In genomic region chrX:119758682-119759332, GRCh38 we compare ENCODE assay signal across 8 cellular contexts. TPM values are rescaled to one million over a fixed set of nuclear protein-coding genes. Genes with fewer than 3 reads are reported as not detected.
DNase-seq lines count a peak whose midpoint lies in the region; ATAC-seq, FAIRE-seq and TF ChIP-seq lines count a peak whose summit lies in the region.

No MANE protein-coding gene starts in this region.

- H3F3A ChIP-seq in neural progenitor cell (ENCODE audit: low read depth) = peaks cover 6% of the 10 kb centered on the region

- peak; percentile 4 for TF ChIP-seq CTCF in neural progenitor cell (IDR thresholded peaks at IDR 0.05)

- H3K27me3 ChIP-seq in esophagus (ENCODE audit: control insufficient read depth in 1 of 2, insufficient read depth in 2 of 2, low read length in 2 of 2) (no peaks in the 10 kb centered on the region), neural progenitor cell (peaks cover 58% of the 10 kb centered on the region)

- H3K4me1 ChIP-seq in esophagus (ENCODE audit: control insufficient read depth in 2 of 2, insufficient read depth in 2 of 2, low read length in 1 of 2) = peaks cover 0 to 10% of the 10 kb centered on the region in 2 donors
- no peaks in the 10 kb centered on the region for H3K4me1 ChIP-seq in neural progenitor cell

- H3K27ac Mint-ChIP-seq in activated CD4-positive, alpha-beta T cell treated with anti-CD3 and anti-CD28 coated beads, Interleukin-2, amount 10 ng/mL, durations not matched to agents 7 days and 5 days = peak overlapping the region; percentile 72
- H3K27ac Mint-ChIP-seq in neural progenitor cell = no peak overlapping the region

- H3K4me2 ChIP-seq in neural progenitor cell = peak overlapping the region; percentile 75

- no peak for ATAC-seq in HG03432 (IDR thresholded peaks at IDR 0.05; ENCODE audit: unreplicated experiment)

- peak; percentile 67 for DNase-seq in activated CD8-positive, alpha-beta memory T cell treated with anti-CD3 and anti-CD28 coated beads for 24 hours
- no peak for DNase-seq in activated CD8-positive, alpha-beta memory T cell treated with anti-CD3 and anti-CD28 coated beads, Interleukin-2, amount 50 U/mL, for 4 hours
- peak; percentile 27 for DNase-seq in activated CD4-positive, alpha-beta T cell treated with anti-CD3 and anti-CD28 coated beads, Interleukin-2, amount 10 ng/mL, durations not matched to agents 7 days and 5 days
- DNase-seq in neural progenitor cell (ENCODE audit: low spot score) (peak; percentile 46), G401 (ENCODE audit: low spot score) (no peak), GM19239 (ENCODE audit: insufficient read length, low spot score) (no peak)

- H3K79me2 ChIP-seq in neural progenitor cell (ENCODE audit: low read depth) = no peaks in the 10 kb centered on the region

- no peaks in the 10 kb centered on the region for H3K9me3 Mint-ChIP-seq in activated CD4-positive, alpha-beta T cell treated with anti-CD3 and anti-CD28 coated beads, Interleukin-2, amount 10 ng/mL, durations not matched to agents 7 days and 5 days
- H3K9me3 Mint-ChIP-seq in neural progenitor cell = peaks cover 22% of the 10 kb centered on the region

- peak overlapping the region; percentile 67 for H3K4me3 Mint-ChIP-seq in activated CD4-positive, alpha-beta T cell treated with anti-CD3 and anti-CD28 coated beads, Interleukin-2, amount 10 ng/mL, durations not matched to agents 7 days and 5 days
- peak overlapping the region; percentile 27 for H3K4me3 Mint-ChIP-seq in neural progenitor cell

- no peaks in the 10 kb centered on the region for H3K36me3 ChIP-seq in esophagus (ENCODE audit: control insufficient read depth in 2 of 2, insufficient read depth in 2 of 2, low read length in 1 of 2)
- H3K36me3 ChIP-seq in neural progenitor cell = no peaks in the 10 kb centered on the region

- H3K9me3 ChIP-seq in esophagus (ENCODE audit: control insufficient read depth in 2 of 2, insufficient read depth in 1 of 2, low read depth in 1 of 2, low read length in 1 of 2) (peaks cover 0 to 4% of the 10 kb centered on the region in 2 donors), neural progenitor cell (ENCODE audit: low read depth) (no peaks in the 10 kb centered on the region)

- no peaks in the 10 kb centered on the region for H4K20me1 ChIP-seq in neural progenitor cell (ENCODE audit: low read depth)

- peak overlapping the region; percentile 85 for H2AFZ ChIP-seq in neural progenitor cell (replicated peaks)

- peaks cover 63% of the 10 kb centered on the region for H3K4me1 Mint-ChIP-seq in activated CD4-positive, alpha-beta T cell treated with anti-CD3 and anti-CD28 coated beads, Interleukin-2, amount 10 ng/mL, durations not matched to agents 7 days and 5 days
- peaks cover 19% of the 10 kb centered on the region for H3K4me1 Mint-ChIP-seq in neural progenitor cell

- H3K27ac ChIP-seq in esophagus (ENCODE audit: low read depth in 2 of 2, low read length in 1 of 2) (no peak overlapping the region), neural progenitor cell (no peak overlapping the region)

- no peak for FAIRE-seq in GM19239 (lab: Jason Lieb, UNC)

- WGBS in esophagus, 2 donors = 3 to 36% methylated on average over 49 to 71 of the region's 71 CpGs

- H3K9ac ChIP-seq in neural progenitor cell = no peak overlapping the region

- no peaks in the 10 kb centered on the region for H3K36me3 Mint-ChIP-seq in activated CD4-positive, alpha-beta T cell treated with anti-CD3 and anti-CD28 coated beads, Interleukin-2, amount 10 ng/mL, durations not matched to agents 7 days and 5 days (ENCODE audit: low read depth)
- H3K36me3 Mint-ChIP-seq in neural progenitor cell = no peaks in the 10 kb centered on the region

- CTCF ChIA-PET in activated CD4-positive, alpha-beta T cell treated with anti-CD3 and anti-CD28 coated beads, Interleukin-2, amount 10 ng/mL, durations not matched to agents 7 days and 5 days (lab: Charles Lee) = interaction anchor here (0.8 to 2.9 kb wide), 7 partner anchors 11 to 112 kb away, joined by 3 to 10 read pairs (median 4); partner anchors contain the start of genes RPL39 and SEPTIN6

- no peaks in the 10 kb centered on the region for H3K27me3 Mint-ChIP-seq in activated CD4-positive, alpha-beta T cell treated with anti-CD3 and anti-CD28 coated beads, Interleukin-2, amount 10 ng/mL, durations not matched to agents 7 days and 5 days
- peaks cover 9% of the 10 kb centered on the region for H3K27me3 Mint-ChIP-seq in neural progenitor cell (ENCODE audit: insufficient read depth, low read depth)

- POLR2A ChIA-PET in activated CD4-positive, alpha-beta T cell treated with anti-CD3 and anti-CD28 coated beads, Interleukin-2, amount 10 ng/mL, durations not matched to agents 7 days and 5 days (lab: Charles Lee) = no interaction called here

- H3K4me3 ChIP-seq in esophagus (ENCODE audit: low read depth in 1 of 2, low read length in 2 of 2) = peak overlapping the region; percentile 50 to 51
- H3K4me3 ChIP-seq in neural progenitor cell = peak overlapping the region; percentile 53

- in situ Hi-C loops in G401 (cut with HindIII; ENCODE audit: low sequenced_read_pairs) = no loop called here

RNA-seq across cellular contexts. Expression of gene SOWAHD, which starts 0.4 kb away (rescaled TPM):
- 1 to 10 TPM; 3.1 to 3.3 TPM for total RNA-seq in activated CD4-positive, alpha-beta T cell treated with anti-CD3 and anti-CD28 coated beads, Interleukin-2, amount 10 ng/mL, durations not matched to agents 7 days and 5 days
- polyA plus RNA-seq in esophagus = under 1 TPM; 0.14 to 0.18 TPM
- total RNA-seq in neural progenitor cell (ENCODE audit: low replicate concordance) = 0.50 TPM in 1 of 2 replicates, not detected in the other
- not detected in 2 replicates for total RNA-seq in G401 (2014; rRNA removed; shearing (Covaris generic))

RNA-seq across cellular contexts. Expression of gene RPL39, which starts 32.6 kb away (rescaled TPM):
- 1,000 to 10,000 TPM; 1,629 to 1,903 TPM for total RNA-seq in activated CD4-positive, alpha-beta T cell treated with anti-CD3 and anti-CD28 coated beads, Interleukin-2, amount 10 ng/mL, durations not matched to agents 7 days and 5 days
- polyA plus RNA-seq in esophagus = 1,000 to 10,000 TPM; 4,646 to 5,407 TPM
- 10,337 and 10,894 TPM in 2 replicates for total RNA-seq in neural progenitor cell (ENCODE audit: low replicate concordance)
- 1,850 and 2,813 TPM in 2 replicates for total RNA-seq in G401 (2014; rRNA removed; shearing (Covaris generic))

Comparison
In these comparisons a context has a peak if more than half of its experiments do, and no peak if none do; other contexts are left out.
1. DNase-seq: peak in activated CD8-positive, alpha-beta memory T cell treated with anti-CD3 and anti-CD28 coated beads for 24 hours (single experiment), activated CD4-positive, alpha-beta T cell treated with anti-CD3 and anti-CD28 coated beads, Interleukin-2, amount 10 ng/mL, durations not matched to agents 7 days and 5 days (single experiment) and neural progenitor cell (single experiment); none in activated CD8-positive, alpha-beta memory T cell treated with anti-CD3 and anti-CD28 coated beads, Interleukin-2, amount 50 U/mL, for 4 hours (single experiment), G401 (single experiment) and GM19239 (single experiment).